ENCODE assay signal across 8 cellular contexts in the genomic region with DNA sequence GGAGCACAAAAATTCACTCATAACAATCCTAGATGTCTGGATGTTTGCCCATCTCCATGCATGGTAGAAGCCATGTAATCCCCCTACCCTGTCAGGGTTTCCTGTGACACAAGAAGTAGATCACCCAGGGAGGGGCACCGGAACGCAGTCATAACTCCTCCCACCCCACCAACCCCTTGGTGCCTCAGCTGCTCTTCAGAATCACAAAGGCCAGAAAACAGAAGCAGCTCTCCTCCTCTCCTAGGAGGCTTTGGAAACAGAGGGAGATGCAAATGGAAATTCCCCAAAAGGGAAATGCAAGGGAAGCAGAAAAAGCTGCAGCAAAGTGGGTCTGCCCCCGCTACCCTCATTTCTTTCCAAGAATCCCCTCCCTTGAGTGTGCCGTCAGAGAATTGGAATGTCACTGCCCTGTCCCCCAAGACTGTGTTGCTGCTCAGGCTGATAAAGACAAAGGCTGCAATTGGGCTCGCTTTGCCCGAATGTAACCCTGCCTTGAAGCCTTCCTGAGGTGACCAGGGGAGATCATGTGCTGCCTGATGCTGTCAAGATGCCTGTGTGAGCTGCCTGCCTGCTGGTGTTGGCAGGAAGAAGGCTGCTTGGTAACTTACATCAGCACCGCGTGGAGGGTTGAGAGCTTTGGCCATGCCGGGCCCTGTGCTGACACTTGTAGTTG.
DNase-seq lines count a peak whose midpoint lies in the region; ATAC-seq and TF ChIP-seq lines count a peak whose summit lies in the region.

No MANE protein-coding gene starts in this region.

- no peaks in the 10 kb centered on the region for H3K9me3 ChIP-seq in NT2/D1 (ENCODE audit: insufficient read depth, low read length)
- H3K9me3 ChIP-seq in muscle layer of colon (ENCODE audit: low read length), result no peaks in the 10 kb centered on the region

- DNase-seq in CD14-positive monocyte (ENCODE audit: low spot score) (peak; percentile 70), NT2/D1 (ENCODE audit: low read depth, low spot score) (peak; percentile 99), fibroblast of gingiva (ENCODE audit: low read depth) (peak; percentile 72), NCI-H2029 treated with DMSO at 0.1 percent for 48 hours (lab: John Stamatoyannopoulos, UW) (no peak)

- H3K4me1 ChIP-seq in NT2/D1 (ENCODE audit: insufficient read depth, insufficient read length), result peaks cover 15% of the 10 kb centered on the region
- peaks cover 33% of the 10 kb centered on the region for H3K4me1 ChIP-seq in muscle layer of colon (ENCODE audit: insufficient read depth, low read length)
- H3K4me1 ChIP-seq in urinary bladder (ENCODE audit: insufficient read depth), result peaks cover 2% of the 10 kb centered on the region

- peak overlapping the region in 1 of 2 donors; percentile 51 for H3K4me3 Mint-ChIP-seq in CD14-positive monocyte

- H3K4me3 ChIP-seq in NT2/D1 (ENCODE audit: insufficient read length, low read depth) (peak overlapping the region; percentile 25), muscle layer of colon (ENCODE audit: low read depth in 1 of 2, low read length in 2 of 2) (peak overlapping the region in 1 of 2 donors; percentile 7), urinary bladder (ENCODE audit: low read depth, low read length) (no peak overlapping the region)

- H3K9me3 Mint-ChIP-seq in CD14-positive monocyte, result peaks cover 0 to 1% (median 0%) of the 10 kb centered on the region in 7 donors

- TF ChIP-seq CTCF in CD14-positive monocyte (IDR thresholded peaks at IDR 0.05), result no peak

- peak overlapping the region; percentile 86 for H3K27ac ChIP-seq in muscle layer of colon (ENCODE audit: low read depth, low read length)
- peak overlapping the region; percentile 66 for H3K27ac ChIP-seq in urinary bladder (ENCODE audit: low read depth)

- WGBS in urinary bladder, result 13% methylated on average over 9 of the region's 9 CpGs

- H3K27ac Mint-ChIP-seq in CD14-positive monocyte, result peak overlapping the region; percentile 48 to 99 (median 81)

- peaks cover 0 to 9% (median 3%) of the 10 kb centered on the region in 3 donors for H3K27me3 Mint-ChIP-seq in CD14-positive monocyte (ENCODE audit: low read depth in 3 of 3)

- H3K4me1 Mint-ChIP-seq in CD14-positive monocyte, result peaks cover 46% of the 10 kb centered on the region

- no peak for ATAC-seq in GM19463 (IDR thresholded peaks at IDR 0.05; ENCODE audit: unreplicated experiment)
- no peak for ATAC-seq in GM21576 (IDR thresholded peaks at IDR 0.05; ENCODE audit: unreplicated experiment)

- H3K36me3 ChIP-seq in NT2/D1 (ENCODE audit: insufficient read depth, insufficient read length, low read length) (no peaks in the 10 kb centered on the region), muscle layer of colon (ENCODE audit: insufficient read depth, low read length) (no peaks in the 10 kb centered on the region), urinary bladder (ENCODE audit: insufficient read depth) (no peaks in the 10 kb centered on the region)

- H3K9ac ChIP-seq in NT2/D1 (ENCODE audit: insufficient read length, low read depth), result peak overlapping the region; percentile 66
- no peak overlapping the region for H3K9ac ChIP-seq in muscle layer of colon (ENCODE audit: low read length)

- H3K27me3 ChIP-seq in NT2/D1 (ENCODE audit: insufficient read depth, insufficient read length), result no peaks in the 10 kb centered on the region
- no peaks in the 10 kb centered on the region for H3K27me3 ChIP-seq in muscle layer of colon (ENCODE audit: control insufficient read depth in 1 of 2, insufficient read depth in 2 of 2, low read length in 2 of 2)

- intact Hi-C loops in CD14-positive monocyte (cut with micrococcal nuclease), result loop anchor here in 1 of 2 donors (5.0 kb wide), 1 partner anchor 59 kb away; no protein-coding TSS in a partner anchor

- H3K36me3 Mint-ChIP-seq in CD14-positive monocyte, result peaks cover 0 to 4% of the 10 kb centered on the region in 2 donors
